8 cellular contexts compared by ENCODE assay signal in the genomic region with DNA sequence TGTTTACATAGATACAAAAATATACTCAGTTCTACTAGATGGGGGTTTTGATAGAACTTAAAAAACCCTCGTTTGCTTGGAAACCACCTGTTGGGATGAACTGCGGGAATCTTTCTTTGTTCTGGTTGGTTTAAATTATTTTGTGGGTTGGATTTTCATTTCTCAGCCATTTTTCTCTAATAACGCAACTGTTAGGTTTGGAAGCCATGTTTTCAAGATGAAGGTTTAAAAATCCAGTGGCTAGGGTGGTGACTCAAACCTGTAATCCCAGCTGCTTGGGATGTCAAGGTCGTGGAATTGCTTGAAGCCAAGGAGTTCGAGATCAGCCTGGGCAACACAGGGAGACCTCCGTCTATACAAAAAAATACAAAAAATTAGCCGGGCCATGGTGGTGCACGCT. TPM values are rescaled to one million over a fixed set of nuclear protein-coding genes. Genes with fewer than 3 reads are reported as not detected.
DNase-seq lines count a peak whose midpoint lies in the region; ATAC-seq, FAIRE-seq and TF ChIP-seq lines count a peak whose summit lies in the region.
"Had no signal": no experiment of that assay in that cellular context is flagged by ENCODE, and none has a peak within 500 bp of the region (broad histone marks: within the 10 kb centered on the region; RNA-seq: fewer than 3 reads in every experiment).

No MANE protein-coding gene starts in this region.

- no peak for TF ChIP-seq POLR2A in endothelial cell of umbilical vein (IDR thresholded peaks at IDR 0.05; ENCODE audit: low read depth, low read length)
- no peak for TF ChIP-seq POLR2A in sigmoid colon (IDR thresholded peaks at IDR 0.05)

- H3K9me1 ChIP-seq in endothelial cell of umbilical vein (replicated peaks; ENCODE audit: control insufficient read depth, extremely low read depth, insufficient read depth, low read length), result no peaks in the 10 kb centered on the region

- TF ChIP-seq CTCF in endothelial cell of umbilical vein (IDR thresholded peaks at IDR 0.05; ENCODE audit: extremely low read depth in 1 of 2, insufficient read depth in 1 of 2, low read depth in 1 of 2, low read length in 2 of 2), result no peak
- no peak for TF ChIP-seq CTCF in sigmoid colon (IDR thresholded peaks at IDR 0.05)

- no peaks in the 10 kb centered on the region for H4K20me1 ChIP-seq in endothelial cell of umbilical vein (replicated peaks; ENCODE audit: control insufficient read depth, extremely low read depth, insufficient read depth, low read length)

- TF ChIP-seq EP300 in sigmoid colon (IDR thresholded peaks at IDR 0.05), result no peak

- TSS peak; percentile 48 for BruUV-seq in endothelial cell of umbilical vein (replicated peaks; lab: Mats Ljungman, UMichigan)

- no peak for FAIRE-seq in endothelial cell of umbilical vein (lab: Jason Lieb, UNC)

- H3K36me3 ChIP-seq in HAP-1 (replicated peaks) (no peaks in the 10 kb centered on the region; the same call in 1 of the 2 replicates), endothelial cell of umbilical vein (ENCODE audit: control insufficient read depth in 2 of 2, extremely low read depth in 1 of 2, insufficient read depth in 2 of 2, low read length in 2 of 2) (no peaks in the 10 kb centered on the region), sigmoid colon (no peaks in the 10 kb centered on the region)

- no peak overlapping the region for H3K27ac ChIP-seq in endothelial cell of umbilical vein (ENCODE audit: insufficient read depth, low read depth, low read length)
- H3K27ac ChIP-seq in sigmoid colon, result peak overlapping the region in 3 of 4 donors; percentile 80 to 84 (median 83)

- peak overlapping the region; percentile 76 for H3K4me3 ChIP-seq in HAP-1
- no peak overlapping the region for H3K4me3 ChIP-seq in endothelial cell of umbilical vein (replicated peaks in 1 of 3; ENCODE audit: insufficient read depth in 1 of 3, low read depth in 1 of 3, low read length in 3 of 3)
- H3K4me3 ChIP-seq in sigmoid colon, result peak overlapping the region in 2 of 4 donors; percentile 86 to 93

- ATAC-seq in HG02588 (IDR thresholded peaks at IDR 0.05; ENCODE audit: unreplicated experiment), result no peak
- ATAC-seq: activated CD4-positive, CD25-positive, alpha-beta regulatory T cell treated with anti-CD3 and anti-CD28 coated beads, Interleukin-2, amount 50 U/mL, for 24 hours had no signal

- H3K79me2 ChIP-seq in endothelial cell of umbilical vein (ENCODE audit: control insufficient read depth, insufficient read depth, low read length), result peaks cover 55% of the 10 kb centered on the region

- 77 to 83% methylated on average over 8 of the region's 8 CpGs for WGBS in sigmoid colon, 2 donors

- no peak for DNase-seq in HAP-1 (ENCODE audit: low spot score in 2 of 2)
- peak; percentile 24 for DNase-seq in RPMI7951 (ENCODE audit: low read depth)
- DNase-seq in endothelial cell of umbilical vein (ENCODE audit: low read depth, low spot score), result no peak
- no peak for DNase-seq in sigmoid colon
- no peak for DNase-seq in NCI-H446 (lab: John Stamatoyannopoulos, UW)
- no peak for DNase-seq in COR-L47 (lab: John Stamatoyannopoulos, UW)

- CTCF ChIA-PET in endothelial cell of umbilical vein (lab: Charles Lee), result interaction anchor here (2.7 kb wide), 1 partner anchor 24 kb away, joined by 11 read pairs; no protein-coding TSS in a partner anchor

- no peaks in the 10 kb centered on the region for H3K9me3 ChIP-seq in HAP-1
- no peaks in the 10 kb centered on the region for H3K9me3 ChIP-seq in endothelial cell of umbilical vein (replicated peaks; ENCODE audit: control insufficient read depth, insufficient read depth, low read length)
- no peaks in the 10 kb centered on the region for H3K9me3 ChIP-seq in sigmoid colon

- intact Hi-C loops in endothelial cell of umbilical vein (cut with micrococcal nuclease) (loop anchor here (2.0 kb wide), 2 partner anchors 15 to 99 kb away; no protein-coding TSS in a partner anchor), sigmoid colon (cut with DNase I) (loop anchor here (2.0 to 5.0 kb wide), 3 partner anchors 99 to 276 kb away; partner anchors contain the start of genes CCNE1 and PLEKHF1)

- H3K27me3 ChIP-seq in HAP-1 (ENCODE audit: low read depth) (no peaks in the 10 kb centered on the region), endothelial cell of umbilical vein (ENCODE audit: control insufficient read depth in 2 of 2, insufficient read depth in 2 of 2, low read length in 2 of 2) (peaks cover 0 to 4% of the 10 kb centered on the region in 2 experiments), sigmoid colon (no peaks in the 10 kb centered on the region)

- H3K4me2 ChIP-seq in endothelial cell of umbilical vein (ENCODE audit: insufficient read depth, low read length), result peak overlapping the region; percentile 77

- H3K9ac ChIP-seq in endothelial cell of umbilical vein (replicated peaks; ENCODE audit: extremely low read depth, insufficient read depth, low read length), result no peak overlapping the region

- no peak overlapping the region for H2AFZ ChIP-seq in endothelial cell of umbilical vein (ENCODE audit: low read depth, low read length)

- POLR2A ChIA-PET in endothelial cell of umbilical vein (lab: Charles Lee), result no interaction called here

- dilution Hi-C loops in endothelial cell of umbilical vein (cut with MboI; ENCODE audit: extremely low pct_ligation_motif_present, low sequenced_read_pairs), result no loop called here

- in situ Hi-C loops in HAP-1 (cut with MboI; ENCODE audit: low sequenced_read_pairs), result no loop called here

- H3K4me1 ChIP-seq in HAP-1, result peaks cover 19% of the 10 kb centered on the region
- peaks cover 10% of the 10 kb centered on the region for H3K4me1 ChIP-seq in endothelial cell of umbilical vein (ENCODE audit: control insufficient read depth, extremely low read depth, insufficient read depth, low read length)
- H3K4me1 ChIP-seq in sigmoid colon, result peaks cover 0 to 50% (median 38%) of the 10 kb centered on the region in 4 donors

TF ChIP-seq in endothelial cell of umbilical vein, 7 proteins besides CTCF, POLR2A, EP300 and RAD21:
- TF ChIP-seq EZH2 (IDR thresholded peaks at IDR 0.05; ENCODE audit: borderline replicate concordance, low read depth, low read length, severe bottlenecking), result no peak
- no peak for TF ChIP-seq MAX (IDR thresholded peaks at IDR 0.05; ENCODE audit: insufficient read depth, insufficient read length)
- no peak for TF ChIP-seq POLR2AphosphoS5 (IDR thresholded peaks at IDR 0.05; ENCODE audit: insufficient read depth, low read depth, low read length)
- TF ChIP-seq MYC (IDR thresholded peaks at IDR 0.05; ENCODE audit: low read depth, low read length), result no peak
- no peak for TF ChIP-seq JUN (IDR thresholded peaks at IDR 0.05; ENCODE audit: borderline replicate concordance, insufficient read depth, insufficient read length, low read depth)
- no peak for TF ChIP-seq FOS (IDR thresholded peaks at IDR 0.05; ENCODE audit: borderline replicate concordance, insufficient read depth, low read length)
- TF ChIP-seq GATA2 (IDR thresholded peaks at IDR 0.05; ENCODE audit: insufficient read depth, insufficient read length, low read depth, low read length), result no peak

RNA-seq across cellular contexts. Expression of gene URI1, which starts 1.6 kb away (rescaled TPM):
- total RNA-seq in RPMI7951 (2014; rRNA removed; shearing (Covaris generic)), result 49.8 and 77.7 TPM in 2 replicates
- total RNA-seq in endothelial cell of umbilical vein (26.3 and 28.9 TPM in 2 replicates), sigmoid colon (10 to 100 TPM; 54.6 to 69.2 (median 60.6) TPM)
- polyA plus RNA-seq in endothelial cell of umbilical vein (9.2 and 12.8 TPM in 2 replicates), sigmoid colon (10 to 100 TPM; 20.8 to 34.2 (median 29.1) TPM)
- polyA plus RNA-seq in endothelial cell of umbilical vein (2011; cell fraction: cytosol; rRNA removed), result 18.6 and 20.8 TPM in 2 replicates
- polyA plus RNA-seq in endothelial cell of umbilical vein (2011; cell fraction: nucleus; rRNA removed), result 20.8 and 33.2 TPM in 2 replicates
- polyA plus RNA-seq in endothelial cell of umbilical vein (2012), result 38.1 and 43.6 TPM in 2 replicates
- 33.9 and 41.4 TPM in 2 replicates for polyA minus RNA-seq in endothelial cell of umbilical vein
- polyA minus RNA-seq in endothelial cell of umbilical vein (2011; cell fraction: cytosol; rRNA and poly(A)+ RNA removed), result 27.1 TPM
- 35.6 and 40.4 TPM in 2 replicates for polyA minus RNA-seq in endothelial cell of umbilical vein (2011; cell fraction: nucleus; rRNA and poly(A)+ RNA removed)
